In genomic region chr6:151765444-151765886, GRCh38 we compare ENCODE assay signal across 7 cellular contexts. TPM values are rescaled to one million over a fixed set of nuclear protein-coding genes. Genes with fewer than 3 reads are reported as not detected.
DNase-seq lines count a peak whose midpoint lies in the region; ATAC-seq and TF ChIP-seq lines count a peak whose summit lies in the region.

No MANE protein-coding gene starts in this region.

- no CpG with 5 or more reads among the region's 2 CpGs for WGBS in IMR-90 (ENCODE audit: extremely low coverage in 2 of 2, insufficient read length in 1 of 2), 2 experiments

- peak overlapping the region; percentile 10 for H2BK5ac ChIP-seq in IMR-90 (ENCODE audit: low read depth, low read length, poor library complexity, severe bottlenecking)

- TF ChIP-seq POLR2A in IMR-90 (IDR thresholded peaks at IDR 0.05; ENCODE audit: low read depth, low read length) = no peak

- H3K9me3 Mint-ChIP-seq in immature natural killer cell = no peaks in the 10 kb centered on the region

- no peak overlapping the region for H3K4me3 Mint-ChIP-seq in immature natural killer cell

- H2AK5ac ChIP-seq in IMR-90 (ENCODE audit: low read depth, low read length) = no peak overlapping the region

- H3K27me3 ChIP-seq in IMR-90 (ENCODE audit: control insufficient read depth, insufficient read depth, low read length) = no peaks in the 10 kb centered on the region
- no peaks in the 10 kb centered on the region for H3K27me3 ChIP-seq in Panc1 (ENCODE audit: control insufficient read depth, insufficient read depth, low read length)
- no peaks in the 10 kb centered on the region for H3K27me3 ChIP-seq in brain microvascular endothelial cell (replicated peaks)

- peaks cover 3 to 6% (median 3%) of the 10 kb centered on the region in 3 donors for H3K27me3 Mint-ChIP-seq in immature natural killer cell (ENCODE audit: low read depth in 3 of 3)

- POLR2A ChIA-PET in IMR-90 (lab: Charles Lee; ENCODE audit: unreplicated experiment) = no interaction called here
- POLR2A ChIA-PET in Panc1 (lab: Charles Lee) = interaction anchor here (0.6 kb wide), 1 partner anchor 278 kb away, joined by 5 read pairs; no protein-coding TSS in a partner anchor

- no peaks in the 10 kb centered on the region for H3K36me3 Mint-ChIP-seq in immature natural killer cell

- intact Hi-C loops in IMR-90 (cut with micrococcal nuclease) (loop anchor here (1.0 to 10.0 kb wide), 2 partner anchors 359 to 439 kb away; no protein-coding TSS in a partner anchor), Panc1 (cut with micrococcal nuclease; ENCODE audit: unreplicated experiment) (loop anchor here (2.0 kb wide), 2 partner anchors 359 to 503 kb away; no protein-coding TSS in a partner anchor)

- no peak overlapping the region for H2BK15ac ChIP-seq in IMR-90 (ENCODE audit: low read depth, low read length)

- H3K23ac ChIP-seq in IMR-90 (ENCODE audit: low read depth, low read length) = no peak overlapping the region

- no peak overlapping the region for H2BK120ac ChIP-seq in IMR-90 (ENCODE audit: low read depth, low read length)

- no peak overlapping the region for H3K9ac ChIP-seq in IMR-90 (ENCODE audit: low read depth, low read length)

- no peak overlapping the region for H2AFZ ChIP-seq in IMR-90 (replicated peaks; ENCODE audit: low read length, poor library complexity)

- TF ChIP-seq RAD21 in IMR-90 (IDR thresholded peaks at IDR 0.05; ENCODE audit: low read length) = peak; percentile 62

- no peak overlapping the region for H4K91ac ChIP-seq in IMR-90 (ENCODE audit: insufficient read depth, low read depth, low read length)

- no peaks in the 10 kb centered on the region for H4K20me1 ChIP-seq in IMR-90 (ENCODE audit: insufficient read depth, low read length)

- ATAC-seq in GM21717 (IDR thresholded peaks at IDR 0.05; ENCODE audit: unreplicated experiment) = peak; percentile 70
- peak; percentile 70 for ATAC-seq in IMR-90 (ENCODE audit: low read depth)
- ATAC-seq in Panc1 = 0 out of 2 replicates have a peak, but pooled peaks have one; percentile 59

- no peak overlapping the region for H3K56ac ChIP-seq in IMR-90 (ENCODE audit: extremely low read depth, insufficient read depth, low read length)

- H3K4ac ChIP-seq in IMR-90 (ENCODE audit: low read depth, low read length) = no peak overlapping the region

- H2AK9ac ChIP-seq in IMR-90 (replicated peaks; ENCODE audit: low read depth, low read length, poor library complexity) = no peak overlapping the region

- 0 out of 2 replicates have a peak overlapping the region, but pooled peaks have one; percentile 12 for H3K18ac ChIP-seq in IMR-90 (ENCODE audit: low read depth, low read length)

- no peak overlapping the region for H4K5ac ChIP-seq in IMR-90 (ENCODE audit: low read depth, low read length)

- H3K4me1 ChIP-seq in IMR-90 (ENCODE audit: control insufficient read depth, insufficient read depth, low read length) (0 out of 2 replicates have a peak, but pooled peaks cover 1% of the 10 kb centered on the region), Panc1 (ENCODE audit: control insufficient read depth, insufficient read depth, low read length) (no peaks in the 10 kb centered on the region; the same call in 1 of the 2 replicates)

- no peak overlapping the region for H3K27ac ChIP-seq in IMR-90 (ENCODE audit: insufficient read depth, low read length)
- no peak overlapping the region for H3K27ac ChIP-seq in Panc1 (ENCODE audit: low read length)
- H3K27ac ChIP-seq in brain microvascular endothelial cell = no peak overlapping the region

- no peak overlapping the region for H2BK20ac ChIP-seq in IMR-90 (ENCODE audit: low read depth, low read length)

- H3K27ac Mint-ChIP-seq in immature natural killer cell = no peak overlapping the region

- H3K36me3 ChIP-seq in IMR-90 (ENCODE audit: control insufficient read depth, insufficient read depth, low read length) (no peaks in the 10 kb centered on the region), Panc1 (ENCODE audit: control insufficient read depth, insufficient read depth, low read length) (no peaks in the 10 kb centered on the region), brain microvascular endothelial cell (replicated peaks) (no peaks in the 10 kb centered on the region)

- DNase-seq in GM04504 (ENCODE audit: low read depth) = peak; percentile 55
- peak; percentile 77 for DNase-seq in IMR-90
- peak; percentile 39 for DNase-seq in Panc1 (ENCODE audit: low read depth, low spot score)
- DNase-seq in brain microvascular endothelial cell = peak; percentile 95
- DNase-seq in immature natural killer cell = peak; percentile 10 to 38 (median 13)
- peak; percentile 15 for DNase-seq in stimulated activated CD4-positive, alpha-beta T cell treated with anti-CD3 and anti-CD28 coated beads, Interleukin-2, amount 100 ng/mL, for 4 hours (ENCODE audit: low read depth)

- no TSS peak for BruUV-seq in IMR-90 (replicated peaks; lab: Mats Ljungman, UMichigan)
- BruUV-seq in Panc1 (replicated peaks; lab: Mats Ljungman, UMichigan) = no TSS peak

- H3K4me3 ChIP-seq in IMR-90 (ENCODE audit: insufficient read depth, low read depth, low read length) (no peak overlapping the region), Panc1 (ENCODE audit: low read depth in 2 of 2, low read length in 2 of 2) (no peak overlapping the region), brain microvascular endothelial cell (ENCODE audit: low read depth, low read length) (no peak overlapping the region)

- peaks cover 4 to 6% of the 10 kb centered on the region in 2 donors for H3K4me1 Mint-ChIP-seq in immature natural killer cell

- no peaks in the 10 kb centered on the region for H3K79me1 ChIP-seq in IMR-90 (ENCODE audit: low read depth in 1 of 2, low read length in 2 of 2)

- no peaks in the 10 kb centered on the region for H3K9me1 ChIP-seq in IMR-90 (ENCODE audit: insufficient read depth, low read length)

- peak; percentile 70 for TF ChIP-seq CTCF in IMR-90 (conservative IDR thresholded peaks at IDR 0.05; ENCODE audit: low read depth, low read length)
- peak; percentile 73; the same call in 1 of the 2 replicates for TF ChIP-seq CTCF in Panc1 (IDR thresholded peaks at IDR 0.05)
- peak; percentile 74 for TF ChIP-seq CTCF in brain microvascular endothelial cell (IDR thresholded peaks at IDR 0.05; ENCODE audit: low read depth, low read length, missing control alignments)

- no peak overlapping the region for H4K8ac ChIP-seq in IMR-90 (ENCODE audit: low read depth in 2 of 2, low read length in 2 of 2)

- no peak overlapping the region for H3K4me2 ChIP-seq in IMR-90 (ENCODE audit: low read depth, low read length)

- dilution Hi-C loops in IMR-90 (cut with HindIII; ENCODE audit: low sequenced_read_pairs, unreplicated experiment) = no loop called here

- H3K9me3 ChIP-seq in IMR-90 (ENCODE audit: control insufficient read depth, insufficient read depth, low read length) = no peaks in the 10 kb centered on the region
- no peaks in the 10 kb centered on the region for H3K9me3 ChIP-seq in Panc1 (ENCODE audit: control insufficient read depth, insufficient read depth, low read depth, low read length)

- CTCF ChIA-PET in IMR-90 (lab: Yijun Ruan, JAX) = interaction anchor here (0.6 to 3.9 kb wide), 15 partner anchors 10 to 460 kb away, joined by 3 to 22 read pairs (median 3); no protein-coding TSS in a partner anchor
- CTCF ChIA-PET in Panc1 (lab: Charles Lee) = interaction anchor here (0.6 to 1.3 kb wide), 2 partner anchors 359 to 502 kb away, joined by 3 to 4 read pairs; no protein-coding TSS in a partner anchor

- H3K14ac ChIP-seq in IMR-90 (replicated peaks; ENCODE audit: low read depth, low read length) = no peak overlapping the region

- in situ Hi-C loops in IMR-90 (cut with MboI; ENCODE audit: low sequenced_read_pairs) = loop anchor here (10.0 kb wide), 1 partner anchor 499 kb away; no protein-coding TSS in a partner anchor
- in situ Hi-C loops in Panc1 (cut with HindIII; ENCODE audit: low pct_unique_long_range_greater_than_20kb, low sequenced_read_pairs) = no loop called here
- in situ Hi-C loops in brain microvascular endothelial cell (cut with HindIII; ENCODE audit: low pct_ligation_motif_present, low sequenced_read_pairs) = no loop called here

TF ChIP-seq in IMR-90, 13 proteins besides CTCF, POLR2A, EP300 and RAD21:
- peak; percentile 40; the same call in 1 of the 2 replicates for TF ChIP-seq SMC3 (IDR thresholded peaks at IDR 0.05; ENCODE audit: low read depth, low read length)
- TF ChIP-seq FOS (IDR thresholded peaks at IDR 0.05; ENCODE audit: low read depth, low read length) = no peak

RNA-seq across cellular contexts. Expression of gene ESR1, which starts 42.0 kb away (rescaled TPM):
- total RNA-seq in IMR-90 (2012; rRNA removed) (not detected in 2 replicates), Panc1 (2021; ENCODE audit: unreplicated experiment) (0.03 TPM)
- polyA plus RNA-seq in IMR-90 (2012; rRNA removed) (not detected in 2 replicates), immature natural killer cell (not detected)
- not detected in 2 replicates for polyA plus RNA-seq in IMR-90 (2012; cell fraction: cytosol; rRNA removed)
- not detected in 2 replicates for polyA plus RNA-seq in IMR-90 (2012; cell fraction: nucleus; rRNA removed; ENCODE audit: low replicate concordance)
- polyA plus RNA-seq in Panc1 (2012; ENCODE audit: insufficient read length) = not detected

Comparison
In these comparisons a context has a peak if more than half of its experiments do, and no peak if none do; other contexts are left out.
1. DNase-seq: peak in every context shown above with its lines; median percentile 95 in brain microvascular endothelial cell; 77 in IMR-90; 55 in GM04504; 39 in Panc1; 15 in stimulated activated CD4-positive, alpha-beta T cell treated with anti-CD3 and anti-CD28 coated beads, Interleukin-2, amount 100 ng/mL, for 4 hours; 13 in immature natural killer cell.